In the genomic region with DNA sequence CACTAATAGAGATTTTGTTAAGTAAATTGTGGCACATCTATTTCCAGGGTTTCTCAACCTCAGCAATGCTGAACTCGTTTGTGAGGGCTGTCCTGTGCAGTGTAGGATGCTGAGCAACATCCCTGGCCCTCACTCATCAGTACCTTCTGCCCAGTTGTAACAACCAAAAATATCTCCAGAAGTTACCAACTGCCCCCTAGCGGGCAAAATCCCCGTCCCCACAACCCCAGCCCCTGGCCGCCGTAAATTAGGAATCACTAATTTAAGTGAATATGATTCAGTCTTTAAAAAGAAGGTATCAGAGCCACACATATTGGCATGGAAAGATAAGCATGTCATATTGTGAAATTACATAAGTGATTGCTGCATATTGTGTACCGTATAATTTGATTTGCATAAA, we compare ENCODE assay signal across 8 cellular contexts.
A peak's percentile ranks its signal among the peaks of the same experiment; 100 is the strongest.
DNase-seq lines count a peak whose midpoint lies in the region; ATAC-seq and TF ChIP-seq lines count a peak whose summit lies in the region.

No MANE protein-coding gene starts in this region.

- POLR2A ChIA-PET in HEK293 (lab: Yijun Ruan, JAX) = no interaction called here

- DNase-seq in BE2C (peak; percentile 54), kidney tubule cell (ENCODE audit: low spot score) (peak; percentile 17), tibial artery (no peak), OCI-M2 (lab: John Stamatoyannopoulos, UW; ENCODE audit: unreplicated experiment) (no peak), NCI-H446 treated with DMSO at 0.1 percent for 48 hours (lab: John Stamatoyannopoulos, UW) (no peak)
- peak; percentile 47 for DNase-seq in activated T-cell treated with anti-CD3 and anti-CD28 coated beads, Interleukin-2, amount 50 U/mL, for 24 hours

- CTCF ChIA-PET in HEK293 (lab: Yijun Ruan, JAX) = interaction anchor here (1.4 kb wide), 1 partner anchor 9 kb away, joined by 3 read pairs; no protein-coding TSS in a partner anchor

- no peak overlapping the region for H3K27ac ChIP-seq in HEK293 (ENCODE audit: extremely low read depth, low read depth, low read length)
- no peak overlapping the region for H3K27ac ChIP-seq in tibial artery

- no peaks in the 10 kb centered on the region for H3K36me3 Mint-ChIP-seq in activated T-cell treated with anti-CD3 and anti-CD28 coated beads, Interleukin-2, amount 50 U/mL, for 24 hours (ENCODE audit: low read depth)

- H3K4me3 Mint-ChIP-seq in activated T-cell treated with anti-CD3 and anti-CD28 coated beads, Interleukin-2, amount 50 U/mL, for 24 hours = no peak overlapping the region

- H3K9me3 ChIP-seq in BE2C = no peaks in the 10 kb centered on the region
- no peaks in the 10 kb centered on the region for H3K9me3 ChIP-seq in HEK293 (ENCODE audit: control insufficient read depth, insufficient read depth, low read depth, low read length)
- H3K9me3 ChIP-seq in tibial artery = no peaks in the 10 kb centered on the region

- H3K27ac Mint-ChIP-seq in activated T-cell treated with anti-CD3 and anti-CD28 coated beads, Interleukin-2, amount 50 U/mL, for 24 hours = no peak overlapping the region

- intact Hi-C loops in tibial artery (cut with DNase I; ENCODE audit: low total_unique reads) = loop anchor here (10.0 kb wide), 1 partner anchor 1052 kb away; no protein-coding TSS in a partner anchor

- H3K4me3 ChIP-seq in BE2C (ENCODE audit: low read depth, low read length) (no peak overlapping the region), HEK293 (ENCODE audit: low read depth, low read length) (no peak overlapping the region), tibial artery (no peak overlapping the region)

- H3K36me3 ChIP-seq in BE2C (no peaks in the 10 kb centered on the region), HEK293 (ENCODE audit: control insufficient read depth in 2 of 2, insufficient read depth in 1 of 2, low read length in 2 of 2) (no peaks in the 10 kb centered on the region), tibial artery (no peaks in the 10 kb centered on the region)

- ATAC-seq in GM19463 (IDR thresholded peaks at IDR 0.05; ENCODE audit: unreplicated experiment) = no peak

- no peaks in the 10 kb centered on the region for H3K9me3 Mint-ChIP-seq in activated T-cell treated with anti-CD3 and anti-CD28 coated beads, Interleukin-2, amount 50 U/mL, for 24 hours

- H3K27me3 ChIP-seq in BE2C = no peaks in the 10 kb centered on the region
- H3K27me3 ChIP-seq in tibial artery = no peaks in the 10 kb centered on the region

- H3K4me1 Mint-ChIP-seq in activated T-cell treated with anti-CD3 and anti-CD28 coated beads, Interleukin-2, amount 50 U/mL, for 24 hours (ENCODE audit: low read depth) = peaks cover 30% of the 10 kb centered on the region

- H3K4me1 ChIP-seq in BE2C (no peaks in the 10 kb centered on the region), HEK293 (ENCODE audit: control insufficient read depth, insufficient read depth, low read length) (no peaks in the 10 kb centered on the region), tibial artery (no peaks in the 10 kb centered on the region)

- TF ChIP-seq CTCF in BE2C (IDR thresholded peaks at IDR 0.05; ENCODE audit: low read depth, low read length) (peak; percentile 47), HEK293 (tag by site-specific recombination; IDR thresholded peaks at IDR 0.05) (no peak), tibial artery (IDR thresholded peaks at IDR 0.05) (peak in 1 of 2 experiments; percentile 18)

- peaks cover 43% of the 10 kb centered on the region for H3K27me3 Mint-ChIP-seq in activated T-cell treated with anti-CD3 and anti-CD28 coated beads, Interleukin-2, amount 50 U/mL, for 24 hours

TF ChIP-seq in HEK293, 187 proteins besides CTCF, POLR2A, EP300 and RAD21:
- TF ChIP-seq ZNF174 (tag by site-specific recombination; IDR thresholded peaks at IDR 0.05) = no peak
- peak; percentile 12; the same call in 1 of the 2 replicates for TF ChIP-seq ZNF654 (tag by site-specific recombination; IDR thresholded peaks at IDR 0.05; ENCODE audit: low read depth)

Comparison
In these comparisons a context has a peak if more than half of its experiments do, and no peak if none do; other contexts are left out.
1. DNase-seq: peak in BE2C (single experiment), activated T-cell treated with anti-CD3 and anti-CD28 coated beads, Interleukin-2, amount 50 U/mL, for 24 hours (single experiment) and kidney tubule cell (single experiment); none in tibial artery (0 of 2), OCI-M2 (single experiment) and NCI-H446 treated with DMSO at 0.1 percent for 48 hours (single experiment).